In the genomic region with DNA sequence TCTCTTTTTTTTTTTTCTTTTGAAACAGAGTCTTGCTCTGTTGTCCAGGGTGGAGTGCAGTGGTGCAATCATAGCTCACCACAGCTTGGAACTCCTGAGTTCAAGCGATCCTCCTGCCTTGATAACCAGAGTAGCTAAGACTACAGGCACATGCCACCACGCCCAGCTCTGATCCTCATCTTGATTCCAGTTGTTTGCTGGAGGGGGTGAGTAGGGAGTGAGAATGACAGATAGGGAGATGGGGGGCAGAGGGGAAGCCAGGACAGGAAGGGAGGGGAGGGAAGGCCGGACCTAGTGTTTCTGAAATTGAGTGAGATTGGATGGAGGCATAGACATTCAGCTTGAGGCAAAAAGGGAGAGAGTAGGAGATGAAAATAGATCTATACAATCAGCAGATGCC, we compare ENCODE assay signal across 38 cellular contexts. TPM values are rescaled to one million over a fixed set of nuclear protein-coding genes. Genes with fewer than 3 reads are reported as not detected.
"Had no signal": no experiment of that assay in that cellular context is flagged by ENCODE, and none has a peak within 500 bp of the region (broad histone marks: within the 10 kb centered on the region; RNA-seq: fewer than 3 reads in every experiment).

No MANE protein-coding gene starts in this region.

- H3K4me1 Mint-ChIP-seq: activated CD4-positive, alpha-beta T cell treated with anti-CD3 and anti-CD28 coated beads for 36 hours; activated naive CD8-positive, alpha-beta T cell treated with anti-CD3 and anti-CD28 coated beads, Interleukin-2, amount 10 ng/mL, durations not matched to agents 7 days and 5 days; activated naive CD8-positive, alpha-beta T cell treated with anti-CD3 and anti-CD28 coated beads, Interleukin-2, amount 50 U/mL, for 24 hours had no signal

- H3K27me3 Mint-ChIP-seq: activated CD4-positive, alpha-beta memory T cell treated with anti-CD3 and anti-CD28 coated beads, Interleukin-2, amount 10 ng/mL, durations not matched to agents 7 days and 5 days had no signal

- H3K27ac ChIP-seq: ascending aorta, cardiac muscle cell, WERI-Rb-1 had no signal

- H3K36me3 Mint-ChIP-seq: activated CD8-positive, alpha-beta memory T cell treated with anti-CD3 and anti-CD28 coated beads, Interleukin-2, amount 10 ng/mL, durations not matched to agents 7 days and 5 days; activated naive CD4-positive, alpha-beta T cell treated with anti-CD3 and anti-CD28 coated beads, Interleukin-2, amount 10 ng/mL, durations not matched to agents 7 days and 5 days; activated naive CD8-positive, alpha-beta T cell; activated naive CD8-positive, alpha-beta T cell treated with anti-CD3 and anti-CD28 coated beads, Interleukin-2, amount 10 ng/mL, durations not matched to agents 7 days and 5 days; brain had no signal

- H3K27ac Mint-ChIP-seq: activated CD4-positive, alpha-beta memory T cell treated with anti-CD3 and anti-CD28 coated beads, Interleukin-2, amount 10 ng/mL, durations not matched to agents 7 days and 5 days; activated CD4-positive, alpha-beta T cell treated with anti-CD3 and anti-CD28 coated beads for 36 hours; activated CD4-positive, alpha-beta T cell treated with anti-CD3 and anti-CD28 coated beads, Interleukin-2, amount 10 ng/mL, durations not matched to agents 7 days and 5 days; activated CD8-positive, alpha-beta memory T cell treated with anti-CD3 and anti-CD28 coated beads, Interleukin-2, amount 10 ng/mL, durations not matched to agents 7 days and 5 days; activated CD8-positive, alpha-beta T cell treated with anti-CD3 and anti-CD28 coated beads, Interleukin-2, amount 10 ng/mL, durations not matched to agents 7 days and 5 days; activated naive CD4-positive, alpha-beta T cell treated with anti-CD3 and anti-CD28 coated beads, Interleukin-2, amount 10 ng/mL, durations not matched to agents 7 days and 5 days; activated naive CD4-positive, alpha-beta T cell treated with anti-CD3 and anti-CD28 coated beads, Interleukin-2, amount 50 U/mL, for 24 hours; activated naive CD8-positive, alpha-beta T cell; activated naive CD8-positive, alpha-beta T cell treated with anti-CD3 and anti-CD28 coated beads, Interleukin-2, amount 10 ng/mL, durations not matched to agents 7 days and 5 days; activated naive CD8-positive, alpha-beta T cell treated with anti-CD3 and anti-CD28 coated beads, Interleukin-2, amount 50 U/mL, for 24 hours; activated T-cell treated with anti-CD3 and anti-CD28 coated beads, Interleukin-2, amount 50 U/mL, for 24 hours; activated T-helper 2 cell treated with anti-CD3 and anti-CD28 coated beads, Interferon-gamma antibody, Interleukin-2, Interleukin-4, amounts not matched to agents 10 μg/mL and 5 μg/mL and 100 μg/mL, durations not matched to agents 14 hours and 24 hours and 36 hours; brain; T-helper 1 cell treated with Interleukin-12 subunit alpha and Interleukin-12 subunit beta and Interleukin-4 antibody, amounts not matched to agents 30 μg/mL and 1 μg/mL, for 36 hours; T-helper 2 cell treated with Interferon-gamma antibody and Interleukin-4, amounts not matched to agents 5 μg/mL and 100 μg/mL, for 36 hours; WTC11 had no signal

- H3K9me3 Mint-ChIP-seq: activated CD4-positive, alpha-beta memory T cell treated with anti-CD3 and anti-CD28 coated beads, Interleukin-2, amount 10 ng/mL, durations not matched to agents 7 days and 5 days had no signal

- H3K4me3 ChIP-seq: ascending aorta, cardiac muscle cell had no signal

- H3K4me3 Mint-ChIP-seq: activated CD4-positive, alpha-beta memory T cell treated with anti-CD3 and anti-CD28 coated beads, Interleukin-2, amount 10 ng/mL, durations not matched to agents 7 days and 5 days; activated CD4-positive, alpha-beta T cell treated with anti-CD3 and anti-CD28 coated beads for 36 hours; activated CD4-positive, alpha-beta T cell treated with anti-CD3 and anti-CD28 coated beads, Interleukin-2, amount 10 ng/mL, durations not matched to agents 7 days and 5 days; activated CD8-positive, alpha-beta memory T cell treated with anti-CD3 and anti-CD28 coated beads, Interleukin-2, amount 10 ng/mL, durations not matched to agents 7 days and 5 days; activated CD8-positive, alpha-beta T cell treated with anti-CD3 and anti-CD28 coated beads, Interleukin-2, amount 10 ng/mL, durations not matched to agents 7 days and 5 days; activated naive CD4-positive, alpha-beta T cell treated with anti-CD3 and anti-CD28 coated beads, Interleukin-2, amount 10 ng/mL, durations not matched to agents 7 days and 5 days; activated naive CD4-positive, alpha-beta T cell treated with anti-CD3 and anti-CD28 coated beads, Interleukin-2, amount 50 U/mL, for 24 hours; activated naive CD8-positive, alpha-beta T cell; activated naive CD8-positive, alpha-beta T cell treated with anti-CD3 and anti-CD28 coated beads, Interleukin-2, amount 10 ng/mL, durations not matched to agents 7 days and 5 days; activated naive CD8-positive, alpha-beta T cell treated with anti-CD3 and anti-CD28 coated beads, Interleukin-2, amount 50 U/mL, for 24 hours; activated T-cell treated with anti-CD3 and anti-CD28 coated beads, Interleukin-2, amount 50 U/mL, for 24 hours; brain; T-helper 1 cell treated with Interleukin-12 subunit alpha and Interleukin-12 subunit beta and Interleukin-4 antibody, amounts not matched to agents 30 μg/mL and 1 μg/mL, for 36 hours; T-helper 2 cell treated with Interferon-gamma antibody and Interleukin-4, amounts not matched to agents 5 μg/mL and 100 μg/mL, for 36 hours; WTC11 had no signal

- H3K27me3 ChIP-seq: ascending aorta had no signal

- FAIRE-seq: bronchial epithelial cell had no signal

- DNase-seq: activated CD4-positive, alpha-beta memory T cell treated with anti-CD3 and anti-CD28 coated beads, Interleukin-2, amount 10 ng/mL, durations not matched to agents 7 days and 5 days; activated CD4-positive, alpha-beta T cell treated with anti-CD3 and anti-CD28 coated beads for 1 hour; activated CD4-positive, alpha-beta T cell treated with anti-CD3 and anti-CD28 coated beads for 36 hours; activated CD4-positive, alpha-beta T cell treated with anti-CD3 and anti-CD28 coated beads for 48 hours; activated CD4-positive, alpha-beta T cell treated with anti-CD3 and anti-CD28 coated beads, Interleukin-2, amount 10 ng/mL, durations not matched to agents 7 days and 5 days; activated CD4-positive, alpha-beta T cell treated with anti-CD3 and anti-CD28 coated beads, Interleukin-2, amount 50 U/mL, for 48 hours; activated CD4-positive, CD25-positive, alpha-beta regulatory T cell; activated CD8-positive, alpha-beta memory T cell treated with anti-CD3 and anti-CD28 coated beads for 24 hours; activated CD8-positive, alpha-beta memory T cell treated with anti-CD3 and anti-CD28 coated beads, Interleukin-2, amount 10 ng/mL, durations not matched to agents 7 days and 5 days; activated CD8-positive, alpha-beta memory T cell treated with anti-CD3 and anti-CD28 coated beads, Interleukin-2, amount 50 U/mL, for 48 hours; activated CD8-positive, alpha-beta T cell treated with anti-CD3 and anti-CD28 coated beads, Interleukin-2, amount 10 ng/mL, durations not matched to agents 7 days and 5 days; activated effector memory CD4-positive, alpha-beta T cell treated with Interleukin-2 at 50 U/mL for 16 hours; activated gamma-delta T cell; activated naive CD4-positive, alpha-beta T cell treated with anti-CD3 and anti-CD28 coated beads, Interleukin-2, amount 10 ng/mL, durations not matched to agents 7 days and 5 days; activated naive CD4-positive, alpha-beta T cell treated with Interleukin-2 at 50 U/mL for 16 hours; activated naive CD8-positive, alpha-beta T cell treated with anti-CD3 and anti-CD28 coated beads, Interleukin-2, amount 10 ng/mL, durations not matched to agents 7 days and 5 days; activated naive CD8-positive, alpha-beta T cell treated with anti-CD3 and anti-CD28 coated beads, Interleukin-2, amount 50 U/mL, for 24 hours; activated T-cell treated with anti-CD3 and anti-CD28 coated beads, Interleukin-2, amount 50 U/mL, for 24 hours; activated T-cell treated with anti-CD3 and anti-CD28 coated beads, Interleukin-2, amount 50 U/mL, for 48 hours; amygdala; anterior cingulate cortex; central memory CD4-positive, alpha-beta T cell; SW 1271; T-helper 1 cell; T-helper 2 cell; T-helper 9 cell; WERI-Rb-1 had no signal

- ATAC-seq: activated CD4-positive, alpha-beta T cell treated with anti-CD3 and anti-CD28 coated beads for 36 hours; activated CD4-positive, CD25-positive, alpha-beta regulatory T cell treated with anti-CD3 and anti-CD28 coated beads, Interleukin-2, amount 50 U/mL, for 24 hours; activated CD8-positive, alpha-beta memory T cell treated with anti-CD3 and anti-CD28 coated beads, Interleukin-2, amount 10 ng/mL, durations not matched to agents 7 days and 5 days; activated CD8-positive, alpha-beta T cell treated with anti-CD3 and anti-CD28 coated beads, Interleukin-2, amount 10 ng/mL, durations not matched to agents 7 days and 5 days; activated naive CD8-positive, alpha-beta T cell treated with anti-CD3 and anti-CD28 coated beads, Interleukin-2, amount 50 U/mL, for 24 hours; WTC11 had no signal

- H3K36me3 ChIP-seq: ascending aorta, cardiac muscle cell, WERI-Rb-1 had no signal

RNA-seq across cellular contexts. Expression of gene CPXM2, which starts 25.2 kb away (rescaled TPM):
- total RNA-seq: activated CD4-positive, alpha-beta memory T cell treated with anti-CD3 and anti-CD28 coated beads, Interleukin-2, amount 10 ng/mL, durations not matched to agents 7 days and 5 days; activated CD4-positive, alpha-beta T cell treated with anti-CD3 and anti-CD28 coated beads for 36 hours; activated CD4-positive, alpha-beta T cell treated with anti-CD3 and anti-CD28 coated beads, Interleukin-2, amount 10 ng/mL, durations not matched to agents 7 days and 5 days; activated CD8-positive, alpha-beta memory T cell treated with anti-CD3 and anti-CD28 coated beads, Interleukin-2, amount 10 ng/mL, durations not matched to agents 7 days and 5 days; activated CD8-positive, alpha-beta T cell treated with anti-CD3 and anti-CD28 coated beads, Interleukin-2, amount 10 ng/mL, durations not matched to agents 7 days and 5 days; activated naive CD8-positive, alpha-beta T cell treated with anti-CD3 and anti-CD28 coated beads, Interleukin-2, amount 10 ng/mL, durations not matched to agents 7 days and 5 days; activated T-helper 2 cell treated with anti-CD3 and anti-CD28 coated beads, Interferon-gamma antibody, Interleukin-2, Interleukin-4, amounts not matched to agents 10 μg/mL and 5 μg/mL and 100 μg/mL, durations not matched to agents 14 hours and 24 hours and 36 hours had no signal
